In the genomic region with DNA sequence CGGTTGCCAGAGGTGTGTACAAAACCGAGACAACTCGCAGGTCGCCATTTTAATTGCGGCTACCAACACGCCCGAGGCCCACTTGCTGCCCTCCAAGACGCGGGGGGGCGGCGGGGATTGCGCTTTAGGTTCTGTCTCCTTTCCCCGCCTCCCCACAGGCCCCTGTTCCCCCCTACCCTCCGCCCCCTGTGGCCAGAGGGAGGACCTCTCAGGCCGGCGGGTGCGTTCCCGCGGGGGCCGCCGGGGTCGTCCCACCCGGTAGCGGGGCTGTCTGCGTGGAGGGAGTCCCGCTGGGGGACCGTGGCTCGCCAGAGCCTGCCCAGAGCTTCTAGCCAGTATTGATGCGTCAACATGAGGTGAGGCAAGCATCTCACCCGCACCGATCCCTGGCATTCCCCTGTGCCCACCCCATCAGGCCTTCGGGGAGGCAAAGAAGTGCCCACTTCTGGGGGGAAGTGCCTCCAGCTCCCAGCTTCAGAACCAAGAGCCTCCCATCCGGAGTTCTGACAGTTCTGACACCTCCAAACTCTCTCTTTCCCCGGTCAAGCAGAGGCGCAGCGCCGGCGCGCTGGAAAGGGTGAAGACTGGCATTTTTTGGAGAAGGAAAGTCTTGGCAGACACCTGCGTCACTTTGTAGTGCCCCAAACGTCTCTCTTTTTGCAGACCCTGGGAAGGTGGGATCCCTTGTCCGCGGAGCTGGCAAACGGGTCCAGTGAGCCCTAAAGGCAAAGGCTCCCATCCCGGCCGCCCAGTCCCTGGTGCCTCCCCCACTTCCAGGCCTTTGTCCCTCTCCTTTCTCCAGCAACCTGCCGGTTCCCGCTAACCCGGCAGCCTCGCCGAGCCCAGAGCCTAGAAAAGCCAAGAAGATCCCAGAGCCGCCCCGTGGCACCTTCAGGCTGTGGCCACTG, we compare ENCODE assay signal across 1 cellular context.
TF ChIP-seq lines count a peak whose summit lies in the region.

No MANE protein-coding gene starts in this region.

TF ChIP-seq in GM23338, 12 proteins besides CTCF, POLR2A, EP300 and RAD21 (continued from another document):
- TF ChIP-seq ETS1 (IDR thresholded peaks at IDR 0.05) = no peak
- peak; percentile 81 for TF ChIP-seq EZH2phosphoT487 (IDR thresholded peaks at IDR 0.05; ENCODE audit: unreplicated experiment)
- no peak for TF ChIP-seq NANOG (IDR thresholded peaks at IDR 0.05; ENCODE audit: borderline replicate concordance)
- peak; percentile 91 for TF ChIP-seq EZH2 (IDR thresholded peaks at IDR 0.05; ENCODE audit: low read depth, unreplicated experiment)
- no peak for TF ChIP-seq POLR2AphosphoS5 (IDR thresholded peaks at IDR 0.05; ENCODE audit: low read depth)
- no peak for TF ChIP-seq CREB1 (CRISPR knock-in tag; IDR thresholded peaks at IDR 0.05; ENCODE audit: low read depth)
- no peak for TF ChIP-seq STAT1 (IDR thresholded peaks at IDR 0.05; ENCODE audit: unreplicated experiment)
